ENCODE assay signal across 9 cellular contexts in genomic region chr2:205868773-205869333, GRCh38.
DNase-seq lines count a peak whose midpoint lies in the region; ATAC-seq and TF ChIP-seq lines count a peak whose summit lies in the region.
"Had no signal": no experiment of that assay in that cellular context is flagged by ENCODE, and none has a peak within 500 bp of the region (broad histone marks: within the 10 kb centered on the region; RNA-seq: fewer than 3 reads in every experiment).

No MANE protein-coding gene starts in this region.

- no peaks in the 10 kb centered on the region for H3K36me3 Mint-ChIP-seq in activated CD4-positive, alpha-beta memory T cell treated with anti-CD3 and anti-CD28 coated beads for 36 hours
- no peaks in the 10 kb centered on the region for H3K36me3 Mint-ChIP-seq in CD8-positive, alpha-beta memory T cell
- H3K36me3 Mint-ChIP-seq in mesothelial cell of epicardium: no peaks in the 10 kb centered on the region
- H3K36me3 Mint-ChIP-seq: memory B cell had no signal

- DNase-seq in activated CD4-positive, alpha-beta memory T cell treated with anti-CD3 and anti-CD28 coated beads for 36 hours: peak; percentile 73
- DNase-seq in sciatic nerve (ENCODE audit: low spot score): no peak
- no peak for DNase-seq in CD8-positive, alpha-beta memory T cell
- DNase-seq in mesothelial cell of epicardium (ENCODE audit: low spot score in 2 of 2, unreplicated experiment in 2 of 2): no peak
- no peak for DNase-seq in NCI-H524 treated with DMSO at 0.1 percent for 48 hours (lab: John Stamatoyannopoulos, UW)

- H3K36me3 ChIP-seq in CD8-positive, alpha-beta memory T cell (ENCODE audit: insufficient read depth, low read length): no peaks in the 10 kb centered on the region
- H3K36me3 ChIP-seq: thoracic aorta had no signal

- H3K4me3 ChIP-seq in CD8-positive, alpha-beta memory T cell (ENCODE audit: low read length): no peak overlapping the region
- H3K4me3 ChIP-seq: thoracic aorta had no signal

- no peak overlapping the region for H3K4me3 Mint-ChIP-seq in activated CD4-positive, alpha-beta memory T cell treated with anti-CD3 and anti-CD28 coated beads for 36 hours
- no peak overlapping the region for H3K4me3 Mint-ChIP-seq in CD8-positive, alpha-beta memory T cell
- no peak overlapping the region for H3K4me3 Mint-ChIP-seq in mesothelial cell of epicardium
- H3K4me3 Mint-ChIP-seq: memory B cell had no signal

- ATAC-seq in GM18870 (IDR thresholded peaks at IDR 0.05; ENCODE audit: unreplicated experiment): peak; percentile 51
- ATAC-seq in HG03108 (IDR thresholded peaks at IDR 0.05; ENCODE audit: unreplicated experiment): peak; percentile 68
- peak; percentile 60 for ATAC-seq in sciatic nerve

- H3K27me3 Mint-ChIP-seq in activated CD4-positive, alpha-beta memory T cell treated with anti-CD3 and anti-CD28 coated beads for 36 hours: peaks cover 27% of the 10 kb centered on the region
- peaks cover 3 to 38% of the 10 kb centered on the region in 2 donors for H3K27me3 Mint-ChIP-seq in CD8-positive, alpha-beta memory T cell
- peaks cover 6% of the 10 kb centered on the region for H3K27me3 Mint-ChIP-seq in mesothelial cell of epicardium (ENCODE audit: low read depth)

- H3K9me3 Mint-ChIP-seq in activated CD4-positive, alpha-beta memory T cell treated with anti-CD3 and anti-CD28 coated beads for 36 hours: no peaks in the 10 kb centered on the region
- no peaks in the 10 kb centered on the region for H3K9me3 Mint-ChIP-seq in CD8-positive, alpha-beta memory T cell
- H3K9me3 Mint-ChIP-seq in mesothelial cell of epicardium: peaks cover 5% of the 10 kb centered on the region
- H3K9me3 Mint-ChIP-seq: memory B cell had no signal

- no peak for TF ChIP-seq CTCF in mesothelial cell of epicardium (IDR thresholded peaks at IDR 0.05; ENCODE audit: unreplicated experiment)

- intact Hi-C loops in activated CD4-positive, alpha-beta memory T cell treated with anti-CD3 and anti-CD28 coated beads for 36 hours (cut with micrococcal nuclease): no loop called here
- intact Hi-C loops in sciatic nerve (cut with DNase I): no loop called here

- H3K4me1 ChIP-seq in CD8-positive, alpha-beta memory T cell (ENCODE audit: insufficient read depth, low read length): no peaks in the 10 kb centered on the region

- peaks cover 16% of the 10 kb centered on the region for H3K4me1 Mint-ChIP-seq in activated CD4-positive, alpha-beta memory T cell treated with anti-CD3 and anti-CD28 coated beads for 36 hours (ENCODE audit: low read depth)
- peaks cover 0 to 2% (median 0%) of the 10 kb centered on the region in 3 donors for H3K4me1 Mint-ChIP-seq in CD8-positive, alpha-beta memory T cell
- peaks cover 3% of the 10 kb centered on the region for H3K4me1 Mint-ChIP-seq in mesothelial cell of epicardium
- H3K4me1 Mint-ChIP-seq: memory B cell had no signal

- no peak overlapping the region for H3K27ac Mint-ChIP-seq in activated CD4-positive, alpha-beta memory T cell treated with anti-CD3 and anti-CD28 coated beads for 36 hours
- no peak overlapping the region for H3K27ac Mint-ChIP-seq in CD8-positive, alpha-beta memory T cell
- H3K27ac Mint-ChIP-seq in mesothelial cell of epicardium: no peak overlapping the region
- H3K27ac Mint-ChIP-seq: memory B cell had no signal

- POLR2A ChIA-PET in activated CD4-positive, alpha-beta memory T cell treated with anti-CD3 and anti-CD28 coated beads for 36 hours (lab: Charles Lee): no interaction called here
- POLR2A ChIA-PET in CD8-positive, alpha-beta memory T cell (lab: Charles Lee): no interaction called here

- CTCF ChIA-PET in activated CD4-positive, alpha-beta memory T cell treated with anti-CD3 and anti-CD28 coated beads for 36 hours (lab: Charles Lee): no interaction called here
- CTCF ChIA-PET in CD8-positive, alpha-beta memory T cell (lab: Charles Lee): no interaction called here

- no peaks in the 10 kb centered on the region for H3K9me3 ChIP-seq in CD8-positive, alpha-beta memory T cell (ENCODE audit: low read length)
- H3K9me3 ChIP-seq: thoracic aorta had no signal

- no peak overlapping the region for H3K27ac ChIP-seq in CD8-positive, alpha-beta memory T cell (ENCODE audit: low read depth, low read length)
- H3K27ac ChIP-seq: thoracic aorta had no signal

- no peaks in the 10 kb centered on the region for H3K27me3 ChIP-seq in CD8-positive, alpha-beta memory T cell (ENCODE audit: insufficient read depth, low read length, poor library complexity, severe bottlenecking)
